In genomic region chr20:36070451-36070850, GRCh38 we compare ENCODE assay signal across 13 cellular contexts.
A peak's percentile ranks its signal among the peaks of the same experiment; 100 is the strongest.
DNase-seq lines count a peak whose midpoint lies in the region; ATAC-seq and TF ChIP-seq lines count a peak whose summit lies in the region.
"Had no signal": no experiment of that assay in that cellular context is flagged by ENCODE, and none has a peak within 500 bp of the region (broad histone marks: within the 10 kb centered on the region; RNA-seq: fewer than 3 reads in every experiment).

No MANE protein-coding gene starts in this region.

- H3K27me3 ChIP-seq in DND-41 (ENCODE audit: insufficient read depth, low read length, poor library complexity) = peaks cover 33% of the 10 kb centered on the region
- H3K27me3 ChIP-seq in neural progenitor cell = peaks cover 59% of the 10 kb centered on the region
- H3K27me3 ChIP-seq: pancreas, tibial artery had no signal

- H3K4me3 ChIP-seq in DND-41 (ENCODE audit: low read depth in 1 of 2, low read length in 2 of 2) (no peak overlapping the region), OCI-LY7 (ENCODE audit: low read depth, low read length, poor library complexity, severe bottlenecking) (no peak overlapping the region), neural progenitor cell (peak overlapping the region; percentile 16)
- H3K4me3 ChIP-seq: lower lobe of right lung, pancreas, tibial artery had no signal

- H3K9me2 ChIP-seq in OCI-LY7 (ENCODE audit: insufficient read depth, low read length) = no peaks in the 10 kb centered on the region

- POLR2A ChIA-PET in OCI-LY7 (lab: Charles Lee) = interaction anchor here (1.8 kb wide), 1 partner anchor 27 kb away, joined by 4 read pairs; no protein-coding TSS in a partner anchor

- H3K36me3 Mint-ChIP-seq in endothelial cell (ENCODE audit: low read depth, unreplicated experiment) = no peaks in the 10 kb centered on the region
- H3K36me3 Mint-ChIP-seq in neural progenitor cell = no peaks in the 10 kb centered on the region
- H3K36me3 Mint-ChIP-seq: activated naive CD4-positive, alpha-beta T cell treated with anti-CD3 and anti-CD28 coated beads, Interleukin-2, amount 10 ng/mL, durations not matched to agents 7 days and 5 days had no signal

- intact Hi-C loops in OCI-LY7 (cut with micrococcal nuclease; ENCODE audit: unreplicated experiment) = no loop called here

- CTCF ChIA-PET in OCI-LY7 (lab: Charles Lee; ENCODE audit: unreplicated experiment) = no interaction called here

- H3K27ac Mint-ChIP-seq in endothelial cell (ENCODE audit: unreplicated experiment) (no peak overlapping the region), neural progenitor cell (no peak overlapping the region)
- H3K27ac Mint-ChIP-seq: activated naive CD4-positive, alpha-beta T cell treated with anti-CD3 and anti-CD28 coated beads, Interleukin-2, amount 10 ng/mL, durations not matched to agents 7 days and 5 days had no signal

- H3K27me3 Mint-ChIP-seq in endothelial cell (ENCODE audit: unreplicated experiment) (no peaks in the 10 kb centered on the region), neural progenitor cell (ENCODE audit: insufficient read depth, low read depth) (peaks cover 7% of the 10 kb centered on the region)

- H3K27ac ChIP-seq in DND-41 (ENCODE audit: low read length) (no peak overlapping the region), OCI-LY7 (ENCODE audit: low read depth, low read length, poor library complexity, severe bottlenecking) (no peak overlapping the region), neural progenitor cell (peak overlapping the region; percentile 24)
- H3K27ac ChIP-seq: lower lobe of right lung, pancreas, tibial artery had no signal

- no peaks in the 10 kb centered on the region for H3K36me3 ChIP-seq in DND-41 (ENCODE audit: insufficient read depth, low read length)
- H3K36me3 ChIP-seq in OCI-LY7 (ENCODE audit: insufficient read depth, low read length) = no peaks in the 10 kb centered on the region
- H3K36me3 ChIP-seq in neural progenitor cell = no peaks in the 10 kb centered on the region
- H3K36me3 ChIP-seq: lower lobe of right lung, pancreas, tibial artery had no signal

- H4K20me1 ChIP-seq in DND-41 (ENCODE audit: insufficient read depth, low read length) (no peaks in the 10 kb centered on the region), OCI-LY7 (ENCODE audit: insufficient read depth, low read length) (no peaks in the 10 kb centered on the region), neural progenitor cell (ENCODE audit: low read depth) (peaks cover 4% of the 10 kb centered on the region)

- DNase-seq in DND-41 = peak; percentile 19
- DNase-seq in OCI-LY7 (ENCODE audit: low spot score) = no peak
- peak; percentile 12 for DNase-seq in endothelial cell (ENCODE audit: low spot score)
- peak; percentile 72 for DNase-seq in neural progenitor cell (ENCODE audit: low spot score)
- DNase-seq in NCI-H748 (lab: John Stamatoyannopoulos, UW; ENCODE audit: unreplicated experiment) = no peak
- DNase-seq in CD1c-positive myeloid dendritic cell (ENCODE audit: extremely low spot score) = no peak
- DNase-seq: activated naive CD4-positive, alpha-beta T cell treated with anti-CD3 and anti-CD28 coated beads, Interleukin-2, amount 10 ng/mL, durations not matched to agents 7 days and 5 days; lower lobe of right lung; pancreas; stimulated activated CD8-positive, alpha-beta memory T cell treated with anti-CD3 and anti-CD28 coated beads, Interleukin-4, amount 100 ng/mL, for 48 hours; tibial artery had no signal

- peak; percentile 74 for ATAC-seq in DND-41 (ENCODE audit: insufficient read depth, low read depth)
- no peak for ATAC-seq in HG03521 (IDR thresholded peaks at IDR 0.05; ENCODE audit: unreplicated experiment)
- ATAC-seq in HG03196 (IDR thresholded peaks at IDR 0.05; ENCODE audit: unreplicated experiment) = no peak
- ATAC-seq: lower lobe of right lung, pancreas had no signal

- no peaks in the 10 kb centered on the region for H3K4me1 ChIP-seq in DND-41 (ENCODE audit: insufficient read depth, low read length)
- peaks cover 7% of the 10 kb centered on the region for H3K4me1 ChIP-seq in OCI-LY7 (ENCODE audit: insufficient read depth, low read length, poor library complexity, severe bottlenecking)
- H3K4me1 ChIP-seq in neural progenitor cell = peaks cover 11% of the 10 kb centered on the region

- peaks cover 13% of the 10 kb centered on the region for H3K4me1 Mint-ChIP-seq in endothelial cell (ENCODE audit: unreplicated experiment)
- H3K4me1 Mint-ChIP-seq in neural progenitor cell = peaks cover 14% of the 10 kb centered on the region
- H3K4me1 Mint-ChIP-seq: activated naive CD4-positive, alpha-beta T cell treated with anti-CD3 and anti-CD28 coated beads, Interleukin-2, amount 10 ng/mL, durations not matched to agents 7 days and 5 days had no signal

- H2AFZ ChIP-seq in DND-41 (ENCODE audit: low read depth, low read length) (no peak overlapping the region; the same call in 1 of the 2 replicates), OCI-LY7 (ENCODE audit: low read length) (peak overlapping the region; percentile 55), neural progenitor cell (replicated peaks) (peak overlapping the region; percentile 30)

- H3K9me3 ChIP-seq in DND-41 (ENCODE audit: insufficient read depth, low read length, severe bottlenecking) = no peaks in the 10 kb centered on the region
- no peaks in the 10 kb centered on the region for H3K9me3 ChIP-seq in OCI-LY7 (ENCODE audit: low read length)
- no peaks in the 10 kb centered on the region for H3K9me3 ChIP-seq in neural progenitor cell (ENCODE audit: low read depth)
- H3K9me3 ChIP-seq: lower lobe of right lung, pancreas, tibial artery had no signal

- H3K9ac ChIP-seq in DND-41 (ENCODE audit: low read depth, low read length) = no peak overlapping the region
- H3K9ac ChIP-seq in neural progenitor cell = no peak overlapping the region

- peaks cover 31% of the 10 kb centered on the region for H3F3A ChIP-seq in neural progenitor cell (ENCODE audit: low read depth)

- BruUV-seq in OCI-LY7 (replicated peaks; lab: Mats Ljungman, UMichigan) = no TSS peak

- H3K4me2 ChIP-seq in DND-41 (ENCODE audit: insufficient read depth, low read length) (no peak overlapping the region), OCI-LY7 (ENCODE audit: low read length) (no peak overlapping the region), neural progenitor cell (peak overlapping the region; percentile 66)

- no peak overlapping the region for H3K4me3 Mint-ChIP-seq in endothelial cell (ENCODE audit: unreplicated experiment)
- no peak overlapping the region for H3K4me3 Mint-ChIP-seq in neural progenitor cell
- H3K4me3 Mint-ChIP-seq: activated naive CD4-positive, alpha-beta T cell treated with anti-CD3 and anti-CD28 coated beads, Interleukin-2, amount 10 ng/mL, durations not matched to agents 7 days and 5 days had no signal

- H3K79me2 ChIP-seq in DND-41 (ENCODE audit: insufficient read depth, low read length) = no peaks in the 10 kb centered on the region
- H3K79me2 ChIP-seq in OCI-LY7 (ENCODE audit: insufficient read depth, low read depth, low read length) = no peaks in the 10 kb centered on the region
- H3K79me2 ChIP-seq in neural progenitor cell (ENCODE audit: low read depth) = no peaks in the 10 kb centered on the region

- H3K9me3 Mint-ChIP-seq in endothelial cell (ENCODE audit: unreplicated experiment) (no peaks in the 10 kb centered on the region), neural progenitor cell (no peaks in the 10 kb centered on the region)
- H3K9me3 Mint-ChIP-seq: activated naive CD4-positive, alpha-beta T cell treated with anti-CD3 and anti-CD28 coated beads, Interleukin-2, amount 10 ng/mL, durations not matched to agents 7 days and 5 days had no signal

- no peak for TF ChIP-seq CTCF in DND-41 (IDR thresholded peaks at IDR 0.05; ENCODE audit: borderline replicate concordance, extremely low read depth, low read length, poor library complexity, severe bottlenecking)
- no peak for TF ChIP-seq CTCF in OCI-LY7 (conservative IDR thresholded peaks at IDR 0.05; ENCODE audit: low read length)
- no peak for TF ChIP-seq CTCF in endothelial cell (IDR thresholded peaks at IDR 0.05; ENCODE audit: unreplicated experiment)
- TF ChIP-seq CTCF in neural progenitor cell (IDR thresholded peaks at IDR 0.05) = no peak

Comparison
In these comparisons a context has a peak if more than half of its experiments do, and no peak if none do; other contexts are left out.
1. DNase-seq: peak in DND-41 (single experiment), endothelial cell (single experiment) and neural progenitor cell (single experiment); none in OCI-LY7 (single experiment), NCI-H748 (single experiment) and CD1c-positive myeloid dendritic cell (single experiment).